In the genomic region with DNA sequence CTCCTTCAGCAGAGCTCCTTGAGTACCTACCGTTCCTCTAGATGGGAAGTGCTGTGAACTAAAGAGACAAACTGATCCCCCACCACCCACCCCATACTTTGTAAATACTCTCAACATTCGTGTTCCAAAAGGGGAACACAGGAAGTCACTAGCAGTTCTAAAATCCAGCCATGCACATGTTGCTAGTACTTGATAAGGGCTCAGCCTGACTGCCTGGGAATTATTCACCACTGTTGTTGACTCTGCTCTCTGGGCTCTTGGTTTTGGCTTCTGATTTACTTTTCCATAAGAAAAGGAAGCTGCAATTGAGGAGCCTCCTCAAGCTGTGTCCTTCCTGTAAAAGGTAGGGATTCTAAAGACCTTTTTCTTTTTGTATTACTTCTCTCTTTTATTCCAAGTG, we compare ENCODE assay signal across 1 cellular context.
TF ChIP-seq lines count a peak whose summit lies in the region.

No MANE protein-coding gene starts in this region.

TF ChIP-seq in K562, 482 proteins besides CTCF, POLR2A, EP300 and RAD21 (continued from another document):
- TF ChIP-seq, protein P1, sequence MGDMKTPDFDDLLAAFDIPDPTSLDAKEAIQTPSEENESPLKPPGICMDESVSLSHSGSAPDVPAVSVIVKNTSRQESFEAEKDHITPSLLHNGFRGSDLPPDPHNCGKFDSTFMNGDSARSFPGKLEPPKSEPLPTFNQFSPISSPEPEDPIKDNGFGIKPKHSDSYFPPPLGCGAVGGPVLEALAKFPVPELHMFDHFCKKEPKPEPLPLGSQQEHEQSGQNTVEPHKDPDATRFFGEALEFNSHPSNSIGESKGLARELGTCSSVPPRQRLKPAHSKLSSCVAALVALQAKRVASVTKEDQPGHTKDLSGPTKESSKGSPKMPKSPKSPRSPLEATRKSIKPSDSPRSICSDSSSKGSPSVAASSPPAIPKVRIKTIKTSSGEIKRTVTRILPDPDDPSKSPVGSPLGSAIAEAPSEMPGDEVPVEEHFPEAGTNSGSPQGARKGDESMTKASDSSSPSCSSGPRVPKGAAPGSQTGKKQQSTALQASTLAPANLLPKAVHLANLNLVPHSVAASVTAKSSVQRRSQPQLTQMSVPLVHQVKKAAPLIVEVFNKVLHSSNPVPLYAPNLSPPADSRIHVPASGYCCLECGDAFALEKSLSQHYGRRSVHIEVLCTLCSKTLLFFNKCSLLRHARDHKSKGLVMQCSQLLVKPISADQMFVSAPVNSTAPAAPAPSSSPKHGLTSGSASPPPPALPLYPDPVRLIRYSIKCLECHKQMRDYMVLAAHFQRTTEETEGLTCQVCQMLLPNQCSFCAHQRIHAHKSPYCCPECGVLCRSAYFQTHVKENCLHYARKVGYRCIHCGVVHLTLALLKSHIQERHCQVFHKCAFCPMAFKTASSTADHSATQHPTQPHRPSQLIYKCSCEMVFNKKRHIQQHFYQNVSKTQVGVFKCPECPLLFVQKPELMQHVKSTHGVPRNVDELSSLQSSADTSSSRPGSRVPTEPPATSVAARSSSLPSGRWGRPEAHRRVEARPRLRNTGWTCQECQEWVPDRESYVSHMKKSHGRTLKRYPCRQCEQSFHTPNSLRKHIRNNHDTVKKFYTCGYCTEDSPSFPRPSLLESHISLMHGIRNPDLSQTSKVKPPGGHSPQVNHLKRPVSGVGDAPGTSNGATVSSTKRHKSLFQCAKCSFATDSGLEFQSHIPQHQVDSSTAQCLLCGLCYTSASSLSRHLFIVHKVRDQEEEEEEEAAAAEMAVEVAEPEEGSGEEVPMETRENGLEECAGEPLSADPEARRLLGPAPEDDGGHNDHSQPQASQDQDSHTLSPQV (IDR thresholded peaks at IDR 0.05) = peak; percentile 72
- 0 out of 2 replicates have a peak, but pooled peaks have one; percentile 37 for TF ChIP-seq SMARCE1 (IDR thresholded peaks at IDR 0.05)
- TF ChIP-seq POU5F1 (IDR thresholded peaks at IDR 0.05; ENCODE audit: borderline replicate concordance, low read depth, low read length, partially characterized antibody) = no peak
- no peak for TF ChIP-seq PTBP1 (IDR thresholded peaks at IDR 0.05; ENCODE audit: low read depth, low read length)
- TF ChIP-seq, protein P2, sequence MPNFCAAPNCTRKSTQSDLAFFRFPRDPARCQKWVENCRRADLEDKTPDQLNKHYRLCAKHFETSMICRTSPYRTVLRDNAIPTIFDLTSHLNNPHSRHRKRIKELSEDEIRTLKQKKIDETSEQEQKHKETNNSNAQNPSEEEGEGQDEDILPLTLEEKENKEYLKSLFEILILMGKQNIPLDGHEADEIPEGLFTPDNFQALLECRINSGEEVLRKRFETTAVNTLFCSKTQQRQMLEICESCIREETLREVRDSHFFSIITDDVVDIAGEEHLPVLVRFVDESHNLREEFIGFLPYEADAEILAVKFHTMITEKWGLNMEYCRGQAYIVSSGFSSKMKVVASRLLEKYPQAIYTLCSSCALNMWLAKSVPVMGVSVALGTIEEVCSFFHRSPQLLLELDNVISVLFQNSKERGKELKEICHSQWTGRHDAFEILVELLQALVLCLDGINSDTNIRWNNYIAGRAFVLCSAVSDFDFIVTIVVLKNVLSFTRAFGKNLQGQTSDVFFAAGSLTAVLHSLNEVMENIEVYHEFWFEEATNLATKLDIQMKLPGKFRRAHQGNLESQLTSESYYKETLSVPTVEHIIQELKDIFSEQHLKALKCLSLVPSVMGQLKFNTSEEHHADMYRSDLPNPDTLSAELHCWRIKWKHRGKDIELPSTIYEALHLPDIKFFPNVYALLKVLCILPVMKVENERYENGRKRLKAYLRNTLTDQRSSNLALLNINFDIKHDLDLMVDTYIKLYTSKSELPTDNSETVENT (CRISPR knock-in tag; IDR thresholded peaks at IDR 0.05) = no peak
- TF ChIP-seq, protein P3, sequence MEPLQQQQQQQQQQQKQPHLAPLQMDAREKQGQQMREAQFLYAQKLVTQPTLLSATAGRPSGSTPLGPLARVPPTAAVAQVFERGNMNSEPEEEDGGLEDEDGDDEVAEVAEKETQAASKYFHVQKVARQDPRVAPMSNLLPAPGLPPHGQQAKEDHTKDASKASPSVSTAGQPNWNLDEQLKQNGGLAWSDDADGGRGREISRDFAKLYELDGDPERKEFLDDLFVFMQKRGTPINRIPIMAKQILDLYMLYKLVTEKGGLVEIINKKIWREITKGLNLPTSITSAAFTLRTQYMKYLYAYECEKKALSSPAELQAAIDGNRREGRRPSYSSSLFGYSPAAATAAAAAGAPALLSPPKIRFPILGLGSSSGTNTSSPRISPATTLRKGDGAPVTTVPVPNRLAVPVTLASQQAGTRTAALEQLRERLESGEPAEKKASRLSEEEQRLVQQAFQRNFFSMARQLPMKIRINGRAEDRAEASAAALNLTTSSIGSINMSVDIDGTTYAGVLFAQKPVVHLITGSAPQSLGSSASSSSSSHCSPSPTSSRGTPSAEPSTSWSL (CRISPR knock-in tag; IDR thresholded peaks at IDR 0.05; ENCODE audit: borderline replicate concordance) = no peak
- TF ChIP-seq, protein P4, sequence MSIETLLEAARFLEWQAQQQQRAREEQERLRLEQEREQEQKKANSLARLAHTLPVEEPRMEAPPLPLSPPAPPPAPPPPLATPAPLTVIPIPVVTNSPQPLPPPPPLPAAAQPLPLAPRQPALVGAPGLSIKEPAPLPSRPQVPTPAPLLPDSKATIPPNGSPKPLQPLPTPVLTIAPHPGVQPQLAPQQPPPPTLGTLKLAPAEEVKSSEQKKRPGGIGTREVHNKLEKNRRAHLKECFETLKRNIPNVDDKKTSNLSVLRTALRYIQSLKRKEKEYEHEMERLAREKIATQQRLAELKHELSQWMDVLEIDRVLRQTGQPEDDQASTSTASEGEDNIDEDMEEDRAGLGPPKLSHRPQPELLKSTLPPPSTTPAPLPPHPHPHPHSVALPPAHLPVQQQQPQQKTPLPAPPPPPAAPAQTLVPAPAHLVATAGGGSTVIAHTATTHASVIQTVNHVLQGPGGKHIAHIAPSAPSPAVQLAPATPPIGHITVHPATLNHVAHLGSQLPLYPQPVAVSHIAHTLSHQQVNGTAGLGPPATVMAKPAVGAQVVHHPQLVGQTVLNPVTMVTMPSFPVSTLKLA (conservative IDR thresholded peaks at IDR 0.05) = peak in 1 of 2 experiments; percentile 30; a peak in 1 of 4 replicates
- TF ChIP-seq ILF3 (IDR thresholded peaks at IDR 0.05; ENCODE audit: borderline replicate concordance) = no peak
